Comparison of ENCODE assay signal across 12 cellular contexts in the genomic region with DNA sequence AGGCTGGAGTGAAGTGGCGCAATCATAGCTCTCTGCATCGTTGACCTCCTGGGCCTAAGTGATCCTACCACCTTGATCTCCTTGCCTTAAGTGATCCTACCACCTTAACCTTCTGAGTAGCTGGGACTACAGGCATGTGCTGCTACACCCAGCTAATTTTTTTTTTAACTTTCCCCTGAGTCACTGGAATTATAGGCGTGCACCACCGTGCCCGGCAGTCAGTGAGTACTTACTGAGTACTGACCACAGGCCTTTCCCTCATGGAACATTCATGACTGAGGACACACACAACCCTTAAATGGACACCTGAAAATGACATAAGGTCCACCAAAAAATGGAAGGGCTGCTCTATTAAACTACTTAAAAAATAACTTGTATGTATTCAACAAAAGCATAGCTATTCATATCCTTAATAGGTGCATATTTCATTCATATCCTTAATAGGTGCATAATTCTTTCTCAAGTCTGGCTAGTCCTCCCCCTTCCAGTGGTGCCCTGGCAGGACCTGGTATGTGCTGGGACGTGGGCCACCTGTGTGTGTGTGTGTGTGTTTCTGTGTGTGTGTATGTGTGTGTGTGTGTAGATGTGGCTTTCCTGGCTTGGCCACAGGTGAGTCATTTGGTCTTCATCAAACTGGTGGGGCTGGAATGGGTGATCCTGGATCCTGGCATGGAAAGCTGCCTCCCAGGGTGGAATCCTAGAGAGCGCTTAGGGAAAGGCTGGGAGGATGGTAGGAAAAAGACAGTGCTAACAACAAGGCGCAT. TPM values are rescaled to one million over a fixed set of nuclear protein-coding genes. Genes with fewer than 3 reads are reported as not detected.
DNase-seq lines count a peak whose midpoint lies in the region; ATAC-seq and TF ChIP-seq lines count a peak whose summit lies in the region.
"Had no signal": no experiment of that assay in that cellular context is flagged by ENCODE, and none has a peak within 500 bp of the region (broad histone marks: within the 10 kb centered on the region; RNA-seq: fewer than 3 reads in every experiment).

No MANE protein-coding gene starts in this region.

- 64 to 69% methylated on average over 8 of the region's 8 CpGs for WGBS in thyroid gland, 2 donors

- H3K9me3 ChIP-seq in ascending aorta (no peaks in the 10 kb centered on the region), thyroid gland (no peaks in the 10 kb centered on the region)
- H3K9me3 ChIP-seq: lower lobe of right lung had no signal

- H3K9me3 Mint-ChIP-seq in HFFc6 = no peaks in the 10 kb centered on the region; the same call in 1 of the 2 replicates

- H3K27ac ChIP-seq in ascending aorta = peak overlapping the region; percentile 94
- H3K27ac ChIP-seq in thyroid gland = peak overlapping the region; percentile 64 to 77 (median 74)
- H3K27ac ChIP-seq: lower lobe of right lung had no signal

- peak overlapping the region; percentile 35 to 55 for H3K4me3 ChIP-seq in ascending aorta
- no peak overlapping the region for H3K4me3 ChIP-seq in thyroid gland (replicated peaks in 1 of 3)
- H3K4me3 ChIP-seq: lower lobe of right lung had no signal

- H3K4me1 ChIP-seq in ascending aorta (peaks cover 23 to 45% of the 10 kb centered on the region in 2 donors), thyroid gland (peaks cover 21 to 42% of the 10 kb centered on the region in 2 donors)
- H3K4me1 ChIP-seq: lower lobe of right lung had no signal

- peaks cover 4 to 7% of the 10 kb centered on the region in 2 donors for H3K36me3 ChIP-seq in ascending aorta
- H3K36me3 ChIP-seq in thyroid gland = no peaks in the 10 kb centered on the region
- H3K36me3 ChIP-seq: lower lobe of right lung had no signal

- H3K27me3 ChIP-seq in ascending aorta (no peaks in the 10 kb centered on the region), thyroid gland (no peaks in the 10 kb centered on the region)

- intact Hi-C loops in ascending aorta (cut with DNase I) (loop anchor here (1.0 to 5.0 kb wide), 7 partner anchors 13 to 533 kb away; a partner anchor contains a TSS), thyroid gland (cut with DNase I) (no loop called here)

- TF ChIP-seq POLR2A in thyroid gland (IDR thresholded peaks at IDR 0.05) = no peak

- H3K4me1 Mint-ChIP-seq in HFFc6 (ENCODE audit: low read depth) = peaks cover 77% of the 10 kb centered on the region

- DNase-seq in HFFc6 (peak; percentile 86), ascending aorta (ENCODE audit: low spot score in 2 of 2) (peak; percentile 37 to 82), glomerular visceral epithelial cell (ENCODE audit: extremely low spot score) (peak; percentile 52), thyroid gland (peak; percentile 26 to 50), epidermal melanocyte (ENCODE audit: insufficient read length, low spot score) (no peak), NCI-H2107 (lab: John Stamatoyannopoulos, UW) (no peak), activated T-cell treated with anti-CD3 and anti-CD28 coated beads for 4 hours (no peak)
- DNase-seq: activated effector memory CD4-positive, alpha-beta T cell treated with Interleukin-2 at 50 U/mL for 16 hours; lower lobe of right lung; NCI-H1694; OCI-M1 had no signal

- ATAC-seq in HG02970 (IDR thresholded peaks at IDR 0.05; ENCODE audit: low FRiP score, unreplicated experiment) = no peak

- H3K36me3 Mint-ChIP-seq in HFFc6 (ENCODE audit: low read depth) = peaks cover 20% of the 10 kb centered on the region; the same call in 1 of the 2 replicates

- TF ChIP-seq CTCF in HFFc6 (IDR thresholded peaks at IDR 0.05) (no peak), ascending aorta (IDR thresholded peaks at IDR 0.05) (no peak), thyroid gland (IDR thresholded peaks at IDR 0.05) (no peak)

- peaks cover 1% of the 10 kb centered on the region for H3K27me3 Mint-ChIP-seq in HFFc6 (ENCODE audit: insufficient read depth)

- peak overlapping the region; percentile 97 for H3K27ac Mint-ChIP-seq in HFFc6

- H3K4me3 Mint-ChIP-seq in HFFc6 = peak overlapping the region; percentile 82

RNA-seq across cellular contexts. Expression of a gene that starts 3.5 kb away (rescaled TPM):
- 10 to 100 TPM in 5 of 6 experiments, 1 to 10 TPM in 1; 5.6 to 61.9 (median 53.3) TPM for total RNA-seq in HFFc6 (2021; fragmentation: NEBNext Ultra II Directional; extraction: Animal tissue kit (Norgen Biotek cat#: 25700))
- total RNA-seq in ascending aorta = 121 TPM
- 1 to 10 TPM; 2.7 to 5.0 (median 3.5) TPM for total RNA-seq in thyroid gland

RNA-seq across cellular contexts. Expression of a gene that starts 17.1 kb away (rescaled TPM):
- total RNA-seq in HFFc6 (2021; fragmentation: NEBNext Ultra II Directional; extraction: Animal tissue kit (Norgen Biotek cat#: 25700)) = 1 to 10 TPM in 1 of 6 experiments, under 1 TPM in 4, not detected in 1; 0.24 to 1.2 (median 0.68) TPM
- total RNA-seq in ascending aorta (0.21 TPM), thyroid gland (under 1 TPM in 1 of 4 donors, not detected in 3; 0.20 TPM)

Comparison
In these comparisons a context has a peak if more than half of its experiments do, and no peak if none do; other contexts are left out.
1. DNase-seq: peak in HFFc6 (single experiment), ascending aorta (2 of 2), glomerular visceral epithelial cell (single experiment) and thyroid gland (2 of 2); none in epidermal melanocyte (single experiment), NCI-H2107 (single experiment) and activated T-cell treated with anti-CD3 and anti-CD28 coated beads for 4 hours (single experiment).
2. H3K4me3 ChIP-seq: peak in ascending aorta (2 of 2); none in thyroid gland (0 of 3).